Comparison of ENCODE assay signal across 1 cellular context in genomic region chr1:116277840-116278540, GRCh38.
TF ChIP-seq lines count a peak whose summit lies in the region.

No MANE protein-coding gene starts in this region.

TF ChIP-seq in GM12878, 131 proteins besides CTCF, POLR2A, EP300 and RAD21 (continued from another document):
- TF ChIP-seq PBX3 (IDR thresholded peaks at IDR 0.05; ENCODE audit: insufficient replicate concordance, low read depth, low read length) (no peak), CBFB (IDR thresholded peaks at IDR 0.05; ENCODE audit: low read depth) (no peak)
